In genomic region chr4:69689530-69690111, GRCh38 we compare ENCODE assay signal across 8 cellular contexts. TPM values are rescaled to one million over a fixed set of nuclear protein-coding genes. Genes with fewer than 3 reads are reported as not detected.
DNase-seq lines count a peak whose midpoint lies in the region; ATAC-seq and TF ChIP-seq lines count a peak whose summit lies in the region.

No MANE protein-coding gene starts in this region.

- DNase-seq in LoVo (ENCODE audit: low spot score), result peak; percentile 60
- peak; percentile 29 for DNase-seq in amniotic epithelial cell (ENCODE audit: low read depth)
- no peak for DNase-seq in left colon
- no peak for DNase-seq in NCI-H446 treated with DMSO at 0.1 percent for 48 hours (lab: John Stamatoyannopoulos, UW)
- no peak for DNase-seq in sigmoid colon
- DNase-seq in 8988T, result no peak

- no peaks in the 10 kb centered on the region for H3K27me3 ChIP-seq in sigmoid colon

- peak; percentile 64 for ATAC-seq in left colon

- H3K9me3 ChIP-seq in sigmoid colon, result no peaks in the 10 kb centered on the region

- intact Hi-C loops in left colon (cut with DNase I, micrococcal nuclease), result loop anchor here in 1 of 2 donors (5.0 kb wide), 1 partner anchor 193 kb away; no protein-coding TSS in a partner anchor
- intact Hi-C loops in sigmoid colon (cut with DNase I), result loop anchor here (10.0 kb wide), 2 partner anchors 175 to 865 kb away; partner anchors contain the start of gene SULT1E1

- no peaks in the 10 kb centered on the region for H3K4me1 ChIP-seq in sigmoid colon

- no peak overlapping the region for H3K27ac ChIP-seq in 22Rv1
- H3K27ac ChIP-seq in sigmoid colon, result no peak overlapping the region

- TF ChIP-seq EP300 in sigmoid colon (IDR thresholded peaks at IDR 0.05), result no peak

- no peaks in the 10 kb centered on the region for H3K36me3 ChIP-seq in sigmoid colon

- H3K4me3 ChIP-seq in sigmoid colon, result no peak overlapping the region

- WGBS in sigmoid colon, 2 donors, result 2 to 4% methylated on average over 2 of the region's 2 CpGs

- TF ChIP-seq CTCF in 22Rv1 (IDR thresholded peaks at IDR 0.05) (peak; percentile 56), GM12873 (IDR thresholded peaks at IDR 0.05; ENCODE audit: insufficient read depth, low read depth, low read length, missing control alignments) (peak; percentile 42), sigmoid colon (IDR thresholded peaks at IDR 0.05) (peak in 2 of 4 experiments; percentile 24 to 43)

- no peak for TF ChIP-seq POLR2A in sigmoid colon (IDR thresholded peaks at IDR 0.05)

RNA-seq across cellular contexts. Expression of gene UGT2A1, which starts 36.6 kb away (rescaled TPM):
- total RNA-seq in left colon, result not detected
- total RNA-seq in sigmoid colon, result not detected
- not detected for polyA plus RNA-seq in sigmoid colon

RNA-seq across cellular contexts. Expression of gene UGT2A2, which starts 50.2 kb away (rescaled TPM):
- total RNA-seq in left colon (not detected), sigmoid colon (not detected)
- polyA plus RNA-seq in sigmoid colon, result not detected

Comparison
In these comparisons a context has a peak if more than half of its experiments do, and no peak if none do; other contexts are left out.
1. DNase-seq: peak in LoVo (single experiment) and amniotic epithelial cell (single experiment); none in left colon (0 of 2), NCI-H446 treated with DMSO at 0.1 percent for 48 hours (single experiment), sigmoid colon (single experiment) and 8988T (single experiment).